In the genomic region with DNA sequence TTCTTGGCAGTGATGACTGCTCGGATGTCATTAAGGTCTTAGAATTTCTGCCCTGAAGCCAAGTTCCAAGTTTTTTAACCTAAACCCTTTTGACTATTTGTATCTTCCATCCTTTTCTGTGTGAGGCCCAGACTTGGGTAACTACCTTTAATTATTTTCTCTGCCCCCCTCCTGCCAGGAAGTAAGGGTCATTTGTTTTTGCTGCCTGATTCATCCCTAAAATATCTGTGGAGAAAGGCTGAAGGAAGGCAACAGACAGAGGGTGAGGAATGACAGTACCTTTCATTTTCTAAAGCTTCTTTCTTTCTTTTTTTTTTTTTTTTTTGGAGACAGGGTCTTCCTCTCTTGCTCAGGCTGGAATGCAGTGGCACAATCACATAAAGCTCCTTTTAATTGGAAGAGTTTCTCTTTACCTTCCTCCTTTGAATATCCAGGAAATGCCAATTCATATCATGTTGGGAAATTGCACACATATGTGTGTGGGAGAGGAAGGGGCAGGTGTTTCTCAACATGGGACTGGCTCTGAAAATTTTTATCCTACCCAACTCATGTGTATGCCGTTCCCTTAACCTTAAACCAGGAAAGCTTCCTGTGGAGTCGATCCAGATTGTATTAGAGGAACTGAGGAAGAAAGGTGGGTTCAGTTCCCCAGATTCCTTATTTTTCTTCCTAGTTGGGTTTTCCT, we compare ENCODE assay signal across 7 cellular contexts. TPM values are rescaled to one million over a fixed set of nuclear protein-coding genes. Genes with fewer than 3 reads are reported as not detected.
DNase-seq lines count a peak whose midpoint lies in the region; ATAC-seq and TF ChIP-seq lines count a peak whose summit lies in the region.

No MANE protein-coding gene starts in this region.

- H3K4me3 ChIP-seq in HEK293 (ENCODE audit: low read depth, low read length), result peak overlapping the region; percentile 94
- H3K4me3 ChIP-seq in WERI-Rb-1 (ENCODE audit: low read depth, low read length), result peak overlapping the region; percentile 91
- peak overlapping the region; percentile 93 for H3K4me3 ChIP-seq in hepatocyte

- H3K27ac Mint-ChIP-seq in stimulated activated memory B cell treated with anti-CD40 and anti-IgM and Interleukin-4, amounts not matched to agents 10 μg/mL and 1 μg/mL and 100 μg/mL, for 72 hours, result peak overlapping the region; percentile 98

- no peaks in the 10 kb centered on the region for H3K27me3 ChIP-seq in WERI-Rb-1 (ENCODE audit: insufficient read depth, low read depth, severe bottlenecking)
- no peaks in the 10 kb centered on the region for H3K27me3 ChIP-seq in hepatocyte

- ATAC-seq in stimulated activated memory B cell treated with anti-CD40 and anti-IgM and Interleukin-4, amounts not matched to agents 10 μg/mL and 1 μg/mL and 100 μg/mL, for 72 hours, result no peak
- no peak for ATAC-seq in GM18909 (IDR thresholded peaks at IDR 0.05; ENCODE audit: poor library complexity, unreplicated experiment)
- no peak for ATAC-seq in GM21367 (IDR thresholded peaks at IDR 0.05; ENCODE audit: unreplicated experiment)

- H4K20me1 ChIP-seq in hepatocyte (ENCODE audit: insufficient read depth, poor library complexity, severe bottlenecking), result no peaks in the 10 kb centered on the region

- H3K36me3 ChIP-seq in HEK293 (ENCODE audit: control insufficient read depth in 2 of 2, insufficient read depth in 1 of 2, low read length in 2 of 2) (peaks cover 32 to 47% of the 10 kb centered on the region in 2 experiments), WERI-Rb-1 (peaks cover 42% of the 10 kb centered on the region), hepatocyte (replicated peaks; ENCODE audit: insufficient read depth, low read depth) (no peaks in the 10 kb centered on the region)

- POLR2A ChIA-PET in HEK293 (lab: Yijun Ruan, JAX), result interaction anchor here (0.6 to 2.5 kb wide), 17 partner anchors 9 to 1277 kb away, joined by 3 to 17 read pairs (median 5); partner anchors contain the start of genes BECN1, CNTD1, COA3 and MLX

- H3K79me2 ChIP-seq in hepatocyte, result peaks cover 7% of the 10 kb centered on the region

- TF ChIP-seq CTCF in HEK293 (tag by site-specific recombination; IDR thresholded peaks at IDR 0.05) (no peak), WERI-Rb-1 (IDR thresholded peaks at IDR 0.05; ENCODE audit: low read depth, low read length) (no peak), hepatocyte (IDR thresholded peaks at IDR 0.05; ENCODE audit: poor library complexity) (no peak)

- H2AFZ ChIP-seq in hepatocyte, result no peak overlapping the region

- peak overlapping the region; percentile 100 for H3K4me3 Mint-ChIP-seq in stimulated activated memory B cell treated with anti-CD40 and anti-IgM and Interleukin-4, amounts not matched to agents 10 μg/mL and 1 μg/mL and 100 μg/mL, for 72 hours

- H3K36me3 Mint-ChIP-seq in stimulated activated memory B cell treated with anti-CD40 and anti-IgM and Interleukin-4, amounts not matched to agents 10 μg/mL and 1 μg/mL and 100 μg/mL, for 72 hours, result peaks cover 38% of the 10 kb centered on the region

- peak overlapping the region; percentile 64 for H3K27ac ChIP-seq in HEK293 (ENCODE audit: extremely low read depth, low read depth, low read length)
- peak overlapping the region; percentile 77 for H3K27ac ChIP-seq in WERI-Rb-1
- peak overlapping the region; percentile 90 for H3K27ac ChIP-seq in hepatocyte

- H3K9me2 ChIP-seq in hepatocyte (replicated peaks; ENCODE audit: insufficient read depth), result no peaks in the 10 kb centered on the region

- H3K9me3 Mint-ChIP-seq in stimulated activated memory B cell treated with anti-CD40 and anti-IgM and Interleukin-4, amounts not matched to agents 10 μg/mL and 1 μg/mL and 100 μg/mL, for 72 hours, result no peaks in the 10 kb centered on the region

- DNase-seq in WERI-Rb-1, result no peak
- no peak for DNase-seq in hepatocyte (ENCODE audit: low spot score)
- DNase-seq in Kasumi-1 (lab: John Stamatoyannopoulos, UW), result no peak

- peaks cover 4% of the 10 kb centered on the region; the same call in 1 of the 2 replicates for H3K4me1 ChIP-seq in HEK293 (ENCODE audit: control insufficient read depth, insufficient read depth, low read length)
- H3K4me1 ChIP-seq in hepatocyte (ENCODE audit: insufficient read depth), result no peaks in the 10 kb centered on the region

- peaks cover 37% of the 10 kb centered on the region for H3K4me1 Mint-ChIP-seq in stimulated activated memory B cell treated with anti-CD40 and anti-IgM and Interleukin-4, amounts not matched to agents 10 μg/mL and 1 μg/mL and 100 μg/mL, for 72 hours

- 78% methylated on average over 3 of the region's 3 CpGs for WGBS in hepatocyte (ENCODE audit: low lambda C conversion rate, missing lambda C conversion rate)

- H3K27me3 Mint-ChIP-seq in stimulated activated memory B cell treated with anti-CD40 and anti-IgM and Interleukin-4, amounts not matched to agents 10 μg/mL and 1 μg/mL and 100 μg/mL, for 72 hours, result peaks cover 2% of the 10 kb centered on the region

- H3K9me3 ChIP-seq in HEK293 (ENCODE audit: control insufficient read depth, insufficient read depth, low read depth, low read length), result no peaks in the 10 kb centered on the region
- H3K9me3 ChIP-seq in WERI-Rb-1 (ENCODE audit: severe bottlenecking), result no peaks in the 10 kb centered on the region
- H3K9me3 ChIP-seq in hepatocyte (ENCODE audit: low read depth), result no peaks in the 10 kb centered on the region

- CTCF ChIA-PET in HEK293 (lab: Yijun Ruan, JAX), result interaction anchor here (0.6 to 4.6 kb wide), 7 partner anchors 11 to 196 kb away, joined by 3 to 32 read pairs (median 3); partner anchors contain the start of gene PSMC3IP

- peak overlapping the region; percentile 72 for H3K4me2 ChIP-seq in hepatocyte

TF ChIP-seq in HEK293, 187 proteins besides CTCF, POLR2A, EP300 and RAD21:
- TF ChIP-seq ZNF24 (tag by site-specific recombination; IDR thresholded peaks at IDR 0.05) (no peak), PRDM1 (tag by site-specific recombination; IDR thresholded peaks at IDR 0.05) (peak; percentile 54; the same call in 1 of the 2 replicates)

RNA-seq across cellular contexts. Expression of gene VPS25, which starts 1.0 kb away (rescaled TPM):
- 89.9 and 107 TPM in 2 replicates for total RNA-seq in hepatocyte
- 121 and 125 TPM in 2 replicates for polyA plus RNA-seq in hepatocyte

RNA-seq across cellular contexts. Expression of gene WNK4, which starts 6.2 kb away (rescaled TPM):
- total RNA-seq in hepatocyte, result 1.0 and 1.5 TPM in 2 replicates
- 1.7 and 2.2 TPM in 2 replicates for polyA plus RNA-seq in hepatocyte

RNA-seq across cellular contexts. Expression of gene RAMP2, which starts 13.2 kb away (rescaled TPM):
- total RNA-seq in hepatocyte, result 8.7 and 13.1 TPM in 2 replicates
- polyA plus RNA-seq in hepatocyte, result 48.7 and 62.3 TPM in 2 replicates

RNA-seq across cellular contexts. Expression of gene COA3, which starts 24.3 kb away (rescaled TPM):
- 117 and 133 TPM in 2 replicates for total RNA-seq in hepatocyte
- polyA plus RNA-seq in hepatocyte, result 219 and 252 TPM in 2 replicates

RNA-seq across cellular contexts. Expression of gene CNTD1, which starts 24.5 kb away (rescaled TPM):
- 0.08 and 1.2 TPM in 2 replicates for total RNA-seq in hepatocyte
- 1.5 and 2.4 TPM in 2 replicates for polyA plus RNA-seq in hepatocyte
